In the genomic region with DNA sequence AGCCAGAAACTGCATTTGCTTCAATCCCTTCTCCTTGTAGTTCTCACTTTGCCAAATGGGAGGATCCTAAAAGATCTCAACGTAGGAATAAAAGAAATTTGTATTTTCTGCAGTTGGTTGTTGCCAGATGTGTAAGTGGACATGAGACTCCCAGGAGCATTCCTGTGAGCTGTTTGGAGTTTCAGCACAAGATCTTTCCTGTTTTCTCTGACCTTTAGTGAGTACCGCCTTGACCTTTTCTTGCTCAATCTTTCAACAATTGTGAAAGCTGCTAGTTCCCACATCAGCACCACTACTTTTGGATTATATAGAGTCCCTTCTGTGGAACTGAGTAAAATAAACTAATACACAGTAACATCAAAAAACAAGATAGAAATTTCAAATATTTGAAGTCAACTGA, we compare ENCODE assay signal across 1 cellular context.
TF ChIP-seq lines count a peak whose summit lies in the region.

No MANE protein-coding gene starts in this region.

TF ChIP-seq in H1, 55 proteins besides CTCF, POLR2A, EP300 and RAD21:
- TF ChIP-seq JUND (IDR thresholded peaks at IDR 0.05; ENCODE audit: low read length): no peak
- no peak for TF ChIP-seq GABPA (IDR thresholded peaks at IDR 0.05; ENCODE audit: borderline replicate concordance, insufficient read depth, low read length)
- TF ChIP-seq TCF12 (IDR thresholded peaks at IDR 0.05; ENCODE audit: low read depth, low read length): no peak
- TF ChIP-seq CHD2 (IDR thresholded peaks at IDR 0.05; ENCODE audit: low read length): no peak
- TF ChIP-seq BCL11A (IDR thresholded peaks at IDR 0.05; ENCODE audit: low read depth in 2 of 2, low read length in 2 of 2): no peak
- no peak for TF ChIP-seq KDM5A (IDR thresholded peaks at IDR 0.05; ENCODE audit: low read length)
- TF ChIP-seq, protein P1, sequence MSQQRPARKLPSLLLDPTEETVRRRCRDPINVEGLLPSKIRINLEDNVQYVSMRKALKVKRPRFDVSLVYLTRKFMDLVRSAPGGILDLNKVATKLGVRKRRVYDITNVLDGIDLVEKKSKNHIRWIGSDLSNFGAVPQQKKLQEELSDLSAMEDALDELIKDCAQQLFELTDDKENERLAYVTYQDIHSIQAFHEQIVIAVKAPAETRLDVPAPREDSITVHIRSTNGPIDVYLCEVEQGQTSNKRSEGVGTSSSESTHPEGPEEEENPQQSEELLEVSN (IDR thresholded peaks at IDR 0.05): no peak
- no peak for TF ChIP-seq SUZ12 (IDR thresholded peaks at IDR 0.05; ENCODE audit: low read length)
- TF ChIP-seq, protein P2, sequence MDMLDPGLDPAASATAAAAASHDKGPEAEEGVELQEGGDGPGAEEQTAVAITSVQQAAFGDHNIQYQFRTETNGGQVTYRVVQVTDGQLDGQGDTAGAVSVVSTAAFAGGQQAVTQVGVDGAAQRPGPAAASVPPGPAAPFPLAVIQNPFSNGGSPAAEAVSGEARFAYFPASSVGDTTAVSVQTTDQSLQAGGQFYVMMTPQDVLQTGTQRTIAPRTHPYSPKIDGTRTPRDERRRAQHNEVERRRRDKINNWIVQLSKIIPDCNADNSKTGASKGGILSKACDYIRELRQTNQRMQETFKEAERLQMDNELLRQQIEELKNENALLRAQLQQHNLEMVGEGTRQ (IDR thresholded peaks at IDR 0.05; ENCODE audit: low read length): no peak
TF ChIP-seq in H1: peak in this region for 0.
